In the genomic region with DNA sequence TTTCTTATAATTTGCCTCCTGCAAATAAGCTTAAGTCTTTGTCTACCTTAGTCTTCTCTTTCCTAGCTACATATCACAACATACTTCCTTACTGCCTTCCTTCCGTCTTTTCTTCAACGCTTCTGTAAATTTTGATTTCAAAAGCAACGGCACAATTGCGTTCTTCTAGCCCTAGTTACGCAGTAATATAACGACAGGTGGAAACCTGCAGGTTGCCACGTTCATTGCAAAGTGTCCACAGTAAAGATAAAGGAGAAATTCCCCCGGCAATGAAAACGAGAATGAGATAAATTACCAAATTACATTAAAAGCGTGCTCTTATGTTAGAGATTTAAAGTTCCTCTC, we compare ENCODE assay signal across 8 cellular contexts. TPM values are rescaled to one million over a fixed set of nuclear protein-coding genes. Genes with fewer than 3 reads are reported as not detected.
A peak's percentile ranks its signal among the peaks of the same experiment; 100 is the strongest.
DNase-seq lines count a peak whose midpoint lies in the region; ATAC-seq lines count a peak whose summit lies in the region.

No MANE protein-coding gene starts in this region.

- H3K36me3 Mint-ChIP-seq in natural killer cell treated with Interleukin-12 subunit alpha and Interleukin-12 subunit beta and Interleukin-15 and Interleukin-18, amount 100 ng/mL, for 72 hours, result peaks cover 6% of the 10 kb centered on the region

- H3K27me3 ChIP-seq in HAP-1 (ENCODE audit: low read depth) (no peaks in the 10 kb centered on the region), duodenal mucosa (ENCODE audit: control insufficient read depth in 1 of 2, insufficient read depth in 2 of 2, low read length in 2 of 2) (no peaks in the 10 kb centered on the region)

- H3K9me3 ChIP-seq in HAP-1 (no peaks in the 10 kb centered on the region), duodenal mucosa (ENCODE audit: control insufficient read depth in 1 of 2, low read length in 2 of 2) (peaks cover 6 to 7% of the 10 kb centered on the region in 2 donors)

- in situ Hi-C loops in HAP-1 (cut with MboI; ENCODE audit: low sequenced_read_pairs), result no loop called here

- peaks cover 15% of the 10 kb centered on the region for H3K4me1 ChIP-seq in HAP-1
- H3K4me1 ChIP-seq in duodenal mucosa (ENCODE audit: control insufficient read depth in 1 of 2, insufficient read depth in 2 of 2, low read length in 2 of 2), result peaks cover 17 to 24% of the 10 kb centered on the region in 2 donors

- H3K9me3 Mint-ChIP-seq in natural killer cell treated with Interleukin-12 subunit alpha and Interleukin-12 subunit beta and Interleukin-15 and Interleukin-18, amount 100 ng/mL, for 72 hours, result no peaks in the 10 kb centered on the region

- peak; percentile 23 for ATAC-seq in GM18511 (IDR thresholded peaks at IDR 0.05; ENCODE audit: unreplicated experiment)
- peak in 1 of 2 donors; percentile 22 for ATAC-seq in natural killer cell treated with Interleukin-12 subunit alpha and Interleukin-12 subunit beta and Interleukin-15 and Interleukin-18, amount 100 ng/mL, for 72 hours

- H3K4me3 ChIP-seq in HAP-1 (peak overlapping the region; percentile 97), duodenal mucosa (ENCODE audit: low read depth in 1 of 2, low read length in 2 of 2) (peak overlapping the region; percentile 80 to 99)

- peak overlapping the region; percentile 94 for H3K4me3 Mint-ChIP-seq in natural killer cell treated with Interleukin-12 subunit alpha and Interleukin-12 subunit beta and Interleukin-15 and Interleukin-18, amount 100 ng/mL, for 72 hours

- H3K27ac Mint-ChIP-seq in natural killer cell treated with Interleukin-12 subunit alpha and Interleukin-12 subunit beta and Interleukin-15 and Interleukin-18, amount 100 ng/mL, for 72 hours, result peak overlapping the region; percentile 94 to 99

- no peaks in the 10 kb centered on the region for H3K27me3 Mint-ChIP-seq in natural killer cell treated with Interleukin-12 subunit alpha and Interleukin-12 subunit beta and Interleukin-15 and Interleukin-18, amount 100 ng/mL, for 72 hours

- no peak for DNase-seq in HAP-1 (ENCODE audit: low spot score in 2 of 2)
- peak; percentile 70 for DNase-seq in NOMO-1 treated with dmso at 0.1 percent for 144 hours (lab: John Stamatoyannopoulos, UW; ENCODE audit: unreplicated experiment)
- DNase-seq in natural killer cell treated with Interleukin-12 subunit alpha and Interleukin-12 subunit beta and Interleukin-15 and Interleukin-18, amount 100 ng/mL, for 72 hours (ENCODE audit: low spot score), result no peak
- no peak for DNase-seq in 8988T
- no peak for DNase-seq in activated CD4-positive, alpha-beta T cell treated with anti-CD3 and anti-CD28 coated beads for 48 hours
- no peak for DNase-seq in SK-N-DZ (ENCODE audit: low spot score)

- H3K36me3 ChIP-seq in HAP-1 (replicated peaks) (peaks cover 28% of the 10 kb centered on the region), duodenal mucosa (ENCODE audit: control insufficient read depth in 1 of 2, insufficient read depth in 2 of 2, low read length in 2 of 2) (peaks cover 9 to 19% of the 10 kb centered on the region in 2 donors)

- H3K27ac ChIP-seq in duodenal mucosa (ENCODE audit: low read depth, low read length), result peak overlapping the region; percentile 95

- H3K9ac ChIP-seq in duodenal mucosa (ENCODE audit: low read depth in 1 of 2, low read length in 2 of 2), result peak overlapping the region; percentile 93 to 94

- peaks cover 14 to 22% of the 10 kb centered on the region in 2 donors for H3K4me1 Mint-ChIP-seq in natural killer cell treated with Interleukin-12 subunit alpha and Interleukin-12 subunit beta and Interleukin-15 and Interleukin-18, amount 100 ng/mL, for 72 hours (ENCODE audit: low read depth in 2 of 2)

RNA-seq across cellular contexts. Expression of gene PSMD7, which starts 0.5 kb away (rescaled TPM):
- total RNA-seq in natural killer cell treated with Interleukin-12 subunit alpha and Interleukin-12 subunit beta and Interleukin-15 and Interleukin-18, amount 100 ng/mL, for 72 hours, result 100 to 1,000 TPM; 116 to 117 TPM
- 204 and 273 TPM in 2 replicates for polyA plus RNA-seq in SK-N-DZ (2014; cell fraction: cytosol; rRNA removed)
- 142 and 148 TPM in 2 replicates for polyA plus RNA-seq in SK-N-DZ (2014; cell fraction: nucleus; rRNA removed)
